In genomic region chr10:102467971-102468438, GRCh38 we compare ENCODE assay signal across 1 cellular context.
TF ChIP-seq lines count a peak whose summit lies in the region.

No MANE protein-coding gene starts in this region.

TF ChIP-seq in K562, 482 proteins besides CTCF, POLR2A, EP300 and RAD21:
- TF ChIP-seq GABPA (tag; conservative IDR thresholded peaks at IDR 0.05; ENCODE audit: low read depth) = peak; percentile 52
- TF ChIP-seq MTA1 (IDR thresholded peaks at IDR 0.05; ENCODE audit: borderline replicate concordance) = peak; percentile 25; the same call in 1 of the 2 replicates
- TF ChIP-seq TEAD4 (IDR thresholded peaks at IDR 0.05; ENCODE audit: low read length) = 0 out of 2 replicates have a peak, but pooled peaks have one; percentile 12
- TF ChIP-seq TEAD4 (CRISPR knock-in tag; IDR thresholded peaks at IDR 0.05; ENCODE audit: borderline replicate concordance) = no peak
- TF ChIP-seq SMAD1 (IDR thresholded peaks at IDR 0.05; ENCODE audit: low read depth, low read length, partially characterized antibody) = no peak
- TF ChIP-seq MTA2 (IDR thresholded peaks at IDR 0.05; ENCODE audit: low read depth) = no peak
- TF ChIP-seq SPI1 (IDR thresholded peaks at IDR 0.05; ENCODE audit: borderline replicate concordance, low read depth, low read length) = peak; percentile 88
- TF ChIP-seq POLR3G (IDR thresholded peaks at IDR 0.05; ENCODE audit: extremely low read depth, insufficient read length, insufficient replicate concordance) = no peak
- TF ChIP-seq PHTF2 (CRISPR knock-in tag; IDR thresholded peaks at IDR 0.05) = no peak
- TF ChIP-seq TBL1XR1 (IDR thresholded peaks at IDR 0.05; ENCODE audit: low read length in 2 of 2) = no peak
- no peak for TF ChIP-seq TCF7 (IDR thresholded peaks at IDR 0.05; ENCODE audit: borderline replicate concordance)
- peak; percentile 53; the same call in 1 of the 2 replicates for TF ChIP-seq DPF2 (IDR thresholded peaks at IDR 0.05)
- no peak for TF ChIP-seq ZNF12 (CRISPR knock-in tag; IDR thresholded peaks at IDR 0.05)
- 0 out of 2 replicates have a peak, but pooled peaks have one; percentile 15 for TF ChIP-seq NFIC (IDR thresholded peaks at IDR 0.05)
- no peak for TF ChIP-seq KLF16 (IDR thresholded peaks at IDR 0.05)
- TF ChIP-seq CBX3 (IDR thresholded peaks at IDR 0.05; ENCODE audit: borderline replicate concordance in 1 of 2, low read length in 2 of 2) = no peak
- peak; percentile 1; the same call in 1 of the 2 replicates for TF ChIP-seq ZFX (CRISPR knock-in tag; IDR thresholded peaks at IDR 0.05)
- TF ChIP-seq U2AF2 (optimal IDR thresholded peaks at IDR 0.05; ENCODE audit: low read depth, low read length) = no peak
- TF ChIP-seq PHB2 (IDR thresholded peaks at IDR 0.05; ENCODE audit: low read depth) = no peak
- TF ChIP-seq KDM4B (IDR thresholded peaks at IDR 0.05; ENCODE audit: borderline replicate concordance in 2 of 2, low read depth in 1 of 2) = no peak
- 0 out of 2 replicates have a peak, but pooled peaks have one; percentile 16 for TF ChIP-seq EP400 (IDR thresholded peaks at IDR 0.05)
- TF ChIP-seq, protein P1, sequence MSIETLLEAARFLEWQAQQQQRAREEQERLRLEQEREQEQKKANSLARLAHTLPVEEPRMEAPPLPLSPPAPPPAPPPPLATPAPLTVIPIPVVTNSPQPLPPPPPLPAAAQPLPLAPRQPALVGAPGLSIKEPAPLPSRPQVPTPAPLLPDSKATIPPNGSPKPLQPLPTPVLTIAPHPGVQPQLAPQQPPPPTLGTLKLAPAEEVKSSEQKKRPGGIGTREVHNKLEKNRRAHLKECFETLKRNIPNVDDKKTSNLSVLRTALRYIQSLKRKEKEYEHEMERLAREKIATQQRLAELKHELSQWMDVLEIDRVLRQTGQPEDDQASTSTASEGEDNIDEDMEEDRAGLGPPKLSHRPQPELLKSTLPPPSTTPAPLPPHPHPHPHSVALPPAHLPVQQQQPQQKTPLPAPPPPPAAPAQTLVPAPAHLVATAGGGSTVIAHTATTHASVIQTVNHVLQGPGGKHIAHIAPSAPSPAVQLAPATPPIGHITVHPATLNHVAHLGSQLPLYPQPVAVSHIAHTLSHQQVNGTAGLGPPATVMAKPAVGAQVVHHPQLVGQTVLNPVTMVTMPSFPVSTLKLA (conservative IDR thresholded peaks at IDR 0.05) = peak in 1 of 2 experiments; percentile 42; a peak in 2 of 4 replicates
- TF ChIP-seq C11orf30 (IDR thresholded peaks at IDR 0.05; ENCODE audit: low read depth) = peak; percentile 6; the same call in 1 of the 2 replicates
- peak; percentile 91 for TF ChIP-seq ZFP91 (CRISPR knock-in tag; IDR thresholded peaks at IDR 0.05)
- no peak for TF ChIP-seq MEF2D (tag; conservative IDR thresholded peaks at IDR 0.05; ENCODE audit: low read depth)
- no peak for TF ChIP-seq GATAD2B (IDR thresholded peaks at IDR 0.05; ENCODE audit: borderline replicate concordance)
- TF ChIP-seq, protein P2, sequence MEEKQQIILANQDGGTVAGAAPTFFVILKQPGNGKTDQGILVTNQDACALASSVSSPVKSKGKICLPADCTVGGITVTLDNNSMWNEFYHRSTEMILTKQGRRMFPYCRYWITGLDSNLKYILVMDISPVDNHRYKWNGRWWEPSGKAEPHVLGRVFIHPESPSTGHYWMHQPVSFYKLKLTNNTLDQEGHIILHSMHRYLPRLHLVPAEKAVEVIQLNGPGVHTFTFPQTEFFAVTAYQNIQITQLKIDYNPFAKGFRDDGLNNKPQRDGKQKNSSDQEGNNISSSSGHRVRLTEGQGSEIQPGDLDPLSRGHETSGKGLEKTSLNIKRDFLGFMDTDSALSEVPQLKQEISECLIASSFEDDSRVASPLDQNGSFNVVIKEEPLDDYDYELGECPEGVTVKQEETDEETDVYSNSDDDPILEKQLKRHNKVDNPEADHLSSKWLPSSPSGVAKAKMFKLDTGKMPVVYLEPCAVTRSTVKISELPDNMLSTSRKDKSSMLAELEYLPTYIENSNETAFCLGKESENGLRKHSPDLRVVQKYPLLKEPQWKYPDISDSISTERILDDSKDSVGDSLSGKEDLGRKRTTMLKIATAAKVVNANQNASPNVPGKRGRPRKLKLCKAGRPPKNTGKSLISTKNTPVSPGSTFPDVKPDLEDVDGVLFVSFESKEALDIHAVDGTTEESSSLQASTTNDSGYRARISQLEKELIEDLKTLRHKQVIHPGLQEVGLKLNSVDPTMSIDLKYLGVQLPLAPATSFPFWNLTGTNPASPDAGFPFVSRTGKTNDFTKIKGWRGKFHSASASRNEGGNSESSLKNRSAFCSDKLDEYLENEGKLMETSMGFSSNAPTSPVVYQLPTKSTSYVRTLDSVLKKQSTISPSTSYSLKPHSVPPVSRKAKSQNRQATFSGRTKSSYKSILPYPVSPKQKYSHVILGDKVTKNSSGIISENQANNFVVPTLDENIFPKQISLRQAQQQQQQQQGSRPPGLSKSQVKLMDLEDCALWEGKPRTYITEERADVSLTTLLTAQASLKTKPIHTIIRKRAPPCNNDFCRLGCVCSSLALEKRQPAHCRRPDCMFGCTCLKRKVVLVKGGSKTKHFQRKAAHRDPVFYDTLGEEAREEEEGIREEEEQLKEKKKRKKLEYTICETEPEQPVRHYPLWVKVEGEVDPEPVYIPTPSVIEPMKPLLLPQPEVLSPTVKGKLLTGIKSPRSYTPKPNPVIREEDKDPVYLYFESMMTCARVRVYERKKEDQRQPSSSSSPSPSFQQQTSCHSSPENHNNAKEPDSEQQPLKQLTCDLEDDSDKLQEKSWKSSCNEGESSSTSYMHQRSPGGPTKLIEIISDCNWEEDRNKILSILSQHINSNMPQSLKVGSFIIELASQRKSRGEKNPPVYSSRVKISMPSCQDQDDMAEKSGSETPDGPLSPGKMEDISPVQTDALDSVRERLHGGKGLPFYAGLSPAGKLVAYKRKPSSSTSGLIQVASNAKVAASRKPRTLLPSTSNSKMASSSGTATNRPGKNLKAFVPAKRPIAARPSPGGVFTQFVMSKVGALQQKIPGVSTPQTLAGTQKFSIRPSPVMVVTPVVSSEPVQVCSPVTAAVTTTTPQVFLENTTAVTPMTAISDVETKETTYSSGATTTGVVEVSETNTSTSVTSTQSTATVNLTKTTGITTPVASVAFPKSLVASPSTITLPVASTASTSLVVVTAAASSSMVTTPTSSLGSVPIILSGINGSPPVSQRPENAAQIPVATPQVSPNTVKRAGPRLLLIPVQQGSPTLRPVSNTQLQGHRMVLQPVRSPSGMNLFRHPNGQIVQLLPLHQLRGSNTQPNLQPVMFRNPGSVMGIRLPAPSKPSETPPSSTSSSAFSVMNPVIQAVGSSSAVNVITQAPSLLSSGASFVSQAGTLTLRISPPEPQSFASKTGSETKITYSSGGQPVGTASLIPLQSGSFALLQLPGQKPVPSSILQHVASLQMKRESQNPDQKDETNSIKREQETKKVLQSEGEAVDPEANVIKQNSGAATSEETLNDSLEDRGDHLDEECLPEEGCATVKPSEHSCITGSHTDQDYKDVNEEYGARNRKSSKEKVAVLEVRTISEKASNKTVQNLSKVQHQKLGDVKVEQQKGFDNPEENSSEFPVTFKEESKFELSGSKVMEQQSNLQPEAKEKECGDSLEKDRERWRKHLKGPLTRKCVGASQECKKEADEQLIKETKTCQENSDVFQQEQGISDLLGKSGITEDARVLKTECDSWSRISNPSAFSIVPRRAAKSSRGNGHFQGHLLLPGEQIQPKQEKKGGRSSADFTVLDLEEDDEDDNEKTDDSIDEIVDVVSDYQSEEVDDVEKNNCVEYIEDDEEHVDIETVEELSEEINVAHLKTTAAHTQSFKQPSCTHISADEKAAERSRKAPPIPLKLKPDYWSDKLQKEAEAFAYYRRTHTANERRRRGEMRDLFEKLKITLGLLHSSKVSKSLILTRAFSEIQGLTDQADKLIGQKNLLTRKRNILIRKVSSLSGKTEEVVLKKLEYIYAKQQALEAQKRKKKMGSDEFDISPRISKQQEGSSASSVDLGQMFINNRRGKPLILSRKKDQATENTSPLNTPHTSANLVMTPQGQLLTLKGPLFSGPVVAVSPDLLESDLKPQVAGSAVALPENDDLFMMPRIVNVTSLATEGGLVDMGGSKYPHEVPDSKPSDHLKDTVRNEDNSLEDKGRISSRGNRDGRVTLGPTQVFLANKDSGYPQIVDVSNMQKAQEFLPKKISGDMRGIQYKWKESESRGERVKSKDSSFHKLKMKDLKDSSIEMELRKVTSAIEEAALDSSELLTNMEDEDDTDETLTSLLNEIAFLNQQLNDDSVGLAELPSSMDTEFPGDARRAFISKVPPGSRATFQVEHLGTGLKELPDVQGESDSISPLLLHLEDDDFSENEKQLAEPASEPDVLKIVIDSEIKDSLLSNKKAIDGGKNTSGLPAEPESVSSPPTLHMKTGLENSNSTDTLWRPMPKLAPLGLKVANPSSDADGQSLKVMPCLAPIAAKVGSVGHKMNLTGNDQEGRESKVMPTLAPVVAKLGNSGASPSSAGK (IDR thresholded peaks at IDR 0.05) = no peak
- no peak for TF ChIP-seq E2F5 (CRISPR knock-in tag; IDR thresholded peaks at IDR 0.05)
- no peak for TF ChIP-seq MEF2A (IDR thresholded peaks at IDR 0.05; ENCODE audit: control insufficient read depth, low read depth, low read length)
- TF ChIP-seq ELF1 (tag; IDR thresholded peaks at IDR 0.05) = 0 out of 2 replicates have a peak, but pooled peaks have one; percentile 36
- 0 out of 2 replicates have a peak, but pooled peaks have one; percentile 16 for TF ChIP-seq ZNF384 (IDR thresholded peaks at IDR 0.05; ENCODE audit: low read depth, low read length)
- TF ChIP-seq ZBTB9 (CRISPR knock-in tag; IDR thresholded peaks at IDR 0.05) = no peak
